17 cellular contexts compared by ENCODE assay signal in genomic region chr4:16573181-16573580, GRCh38.
DNase-seq lines count a peak whose midpoint lies in the region; ATAC-seq, FAIRE-seq and TF ChIP-seq lines count a peak whose summit lies in the region.
"Had no signal": no experiment of that assay in that cellular context is flagged by ENCODE, and none has a peak within 500 bp of the region (broad histone marks: within the 10 kb centered on the region; RNA-seq: fewer than 3 reads in every experiment).

No MANE protein-coding gene starts in this region.

- H3K4me1 ChIP-seq in BE2C (peaks cover 11% of the 10 kb centered on the region), mucosa of descending colon (ENCODE audit: low read depth) (no peaks in the 10 kb centered on the region)

- no peaks in the 10 kb centered on the region for H3K27me3 ChIP-seq in BE2C

- intact Hi-C loops in mucosa of descending colon (cut with DNase I, micrococcal nuclease): no loop called here

- peak; percentile 26; the same call in 1 of the 2 replicates for TF ChIP-seq CTCF in BE2C (IDR thresholded peaks at IDR 0.05; ENCODE audit: low read depth, low read length)
- TF ChIP-seq CTCF in fibroblast of mammary gland (conservative IDR thresholded peaks at IDR 0.05; ENCODE audit: control insufficient read depth, insufficient read depth, low read depth, low read length): no peak
- no peak for TF ChIP-seq CTCF in mucosa of descending colon (IDR thresholded peaks at IDR 0.05)

- no peak overlapping the region for H3K4me3 ChIP-seq in BE2C (ENCODE audit: low read depth, low read length)
- H3K4me3 ChIP-seq in fibroblast of mammary gland (ENCODE audit: control insufficient read depth, low read depth, low read length): no peak overlapping the region
- H3K4me3 ChIP-seq in mucosa of descending colon: no peak overlapping the region
- H3K4me3 ChIP-seq: lung had no signal

- H3K36me3 ChIP-seq in BE2C: no peaks in the 10 kb centered on the region
- H3K36me3 ChIP-seq in mucosa of descending colon (ENCODE audit: low read depth): no peaks in the 10 kb centered on the region

- peak; percentile 66 for DNase-seq in BE2C
- DNase-seq in RCC 7860 (ENCODE audit: low spot score): peak; percentile 9
- peak; percentile 88 for DNase-seq in fibroblast of mammary gland (ENCODE audit: low read depth)
- DNase-seq in medulla oblongata (ENCODE audit: extremely low spot score): peak; percentile 21
- no peak for DNase-seq in stimulated activated CD4-positive, alpha-beta T cell treated with anti-CD3 and anti-CD28 coated beads, Interleukin-4, amount 100 ng/mL, for 1 hour
- DNase-seq in anterior cingulate cortex (lab: John Stamatoyannopoulos, UW): no peak
- no peak for DNase-seq in mucosa of descending colon
- DNase-seq: activated CD4-positive, alpha-beta memory T cell treated with anti-CD3 and anti-CD28 coated beads, Interleukin-2, amount 10 ng/mL, durations not matched to agents 7 days and 5 days; activated naive CD8-positive, alpha-beta T cell treated with anti-CD3 and anti-CD28 coated beads for 36 hours; activated T-cell treated with anti-CD3 and anti-CD28 coated beads, Interleukin-2, amount 50 U/mL, for 48 hours; MV-4-11; NCI-H2081; NCI-H524 treated with DMSO at 0.1 percent for 48 hours; nephron progenitor cell had no signal

- ATAC-seq in GM18870 (IDR thresholded peaks at IDR 0.05; ENCODE audit: unreplicated experiment) (no peak), mucosa of descending colon (no peak)

- H3K9me3 ChIP-seq in BE2C (no peaks in the 10 kb centered on the region), mucosa of descending colon (no peaks in the 10 kb centered on the region)

- FAIRE-seq in RCC 7860 (lab: Jason Lieb, UNC): no peak
- FAIRE-seq: frontal cortex had no signal

Comparison
In these comparisons a context has a peak if more than half of its experiments do, and no peak if none do; other contexts are left out.
1. DNase-seq: peak in BE2C (single experiment), RCC 7860 (single experiment), fibroblast of mammary gland (single experiment) and medulla oblongata (single experiment); none in stimulated activated CD4-positive, alpha-beta T cell treated with anti-CD3 and anti-CD28 coated beads, Interleukin-4, amount 100 ng/mL, for 1 hour (single experiment), anterior cingulate cortex (0 of 58) and mucosa of descending colon (0 of 3).